Comparison of ENCODE assay signal across 18 cellular contexts in genomic region chr4:125097729-125098128, GRCh38.
"Had no signal": no experiment of that assay in that cellular context is flagged by ENCODE, and none has a peak within 500 bp of the region (broad histone marks: within the 10 kb centered on the region; RNA-seq: fewer than 3 reads in every experiment).

No MANE protein-coding gene starts in this region.

- ATAC-seq: activated naive CD4-positive, alpha-beta T cell treated with anti-CD3 and anti-CD28 coated beads, Interleukin-2, amount 50 U/mL, for 72 hours; natural killer cell; psoas muscle; right cardiac atrium; stimulated activated naive CD8-positive, alpha-beta T cell treated with anti-CD3 and anti-CD28 coated beads, Interleukin-15, Interleukin-2, amounts not matched to agents 100 U/mL and 50 U/mL, for 24 hours had no signal

- H3K4me3 ChIP-seq: adrenal gland, cardiac muscle cell, dorsolateral prefrontal cortex, ovary, psoas muscle, suprapubic skin, transverse colon, uterus had no signal

- DNase-seq: activated CD4-positive, alpha-beta T cell treated with anti-CD3 and anti-CD28 coated beads for 1 hour; activated gamma-delta T cell treated with Interleukin-2 at 50 U/mL for 16 hours; adrenal gland; dorsolateral prefrontal cortex; head of caudate nucleus; kidney glomerular epithelial cell; natural killer cell; ovary; psoas muscle; right cardiac atrium; stimulated activated CD4-positive, alpha-beta T cell treated with anti-CD3 and anti-CD28 coated beads, Interleukin-2, amount 100 ng/mL, for 24 hours; stimulated activated naive CD8-positive, alpha-beta T cell treated with anti-CD3 and anti-CD28 coated beads, Interleukin-15, Interleukin-2, amounts not matched to agents 100 U/mL and 50 U/mL, for 24 hours; transverse colon; uterus; WERI-Rb-1 had no signal

- H3K4me1 ChIP-seq: adrenal gland, psoas muscle, suprapubic skin, transverse colon, uterus had no signal

- H3K36me3 ChIP-seq: adrenal gland, cardiac muscle cell, ovary, suprapubic skin, transverse colon, uterus, WERI-Rb-1 had no signal

- H3K9me3 ChIP-seq: adrenal gland, ovary, psoas muscle, suprapubic skin, transverse colon, uterus had no signal

- H3K27ac ChIP-seq: adrenal gland, cardiac muscle cell, dorsolateral prefrontal cortex, ovary, psoas muscle, suprapubic skin, transverse colon, uterus, WERI-Rb-1 had no signal

- H3K27me3 ChIP-seq: adrenal gland, cardiac muscle cell, dorsolateral prefrontal cortex, ovary, suprapubic skin, transverse colon, uterus had no signal
